Comparison of ENCODE assay signal across 8 cellular contexts in genomic region chr17:794876-795275, GRCh38. TPM values are rescaled to one million over a fixed set of nuclear protein-coding genes. Genes with fewer than 3 reads are reported as not detected.
DNase-seq lines count a peak whose midpoint lies in the region; ATAC-seq, FAIRE-seq and TF ChIP-seq lines count a peak whose summit lies in the region.

No MANE protein-coding gene starts in this region.

- no peaks in the 10 kb centered on the region for H3K9me3 ChIP-seq in testis

- H3K27me3 Mint-ChIP-seq in naive thymus-derived CD8-positive, alpha-beta T cell: no peaks in the 10 kb centered on the region

- no peaks in the 10 kb centered on the region for H3K27me3 ChIP-seq in testis

- CTCF ChIA-PET in AG04449 (lab: Yijun Ruan, JAX): interaction anchor here (0.7 to 9.3 kb wide), 19 partner anchors 9 to 263 kb away, joined by 3 to 157 read pairs (median 5); partner anchors contain the start of genes NXN and TIMM22

- H3K36me3 ChIP-seq in testis (ENCODE audit: low read depth, missing control alignments): no peaks in the 10 kb centered on the region

- peak; percentile 77 to 85 for ATAC-seq in naive thymus-derived CD8-positive, alpha-beta T cell

- peak overlapping the region in 1 of 2 donors; percentile 32 for H3K27ac ChIP-seq in testis

- H3K4me3 Mint-ChIP-seq in naive thymus-derived CD8-positive, alpha-beta T cell: no peak overlapping the region

- no peak for FAIRE-seq in H54 (lab: Jason Lieb, UNC)

- intact Hi-C loops in testis (cut with DNase I; ENCODE audit: low total_unique reads): loop anchor here (5.0 kb wide), 1 partner anchor 187 kb away; no protein-coding TSS in a partner anchor

- TF ChIP-seq POLR2A in testis (IDR thresholded peaks at IDR 0.05) (no peak), H54 (IDR thresholded peaks at IDR 0.05; ENCODE audit: low read depth, low read length) (no peak)

- peak overlapping the region in 6 of 10 donors; percentile 13 to 76 (median 33) for H3K27ac Mint-ChIP-seq in naive thymus-derived CD8-positive, alpha-beta T cell

- peak; percentile 79 for TF ChIP-seq CTCF in AG04449 (IDR thresholded peaks at IDR 0.05; ENCODE audit: insufficient read depth, low read length, missing control alignments)
- peak; percentile 63 to 84 (median 82) for TF ChIP-seq CTCF in testis (IDR thresholded peaks at IDR 0.05)

- POLR2A ChIA-PET in AG04449 (lab: Yijun Ruan, JAX): interaction anchor here (1.8 kb wide), 1 partner anchor 186 kb away, joined by 4 read pairs; no protein-coding TSS in a partner anchor
- POLR2A ChIA-PET in naive thymus-derived CD8-positive, alpha-beta T cell (lab: Charles Lee): no interaction called here

- peaks cover 0 to 24% (median 6%) of the 10 kb centered on the region in 3 donors for H3K36me3 Mint-ChIP-seq in naive thymus-derived CD8-positive, alpha-beta T cell

- H3K4me3 ChIP-seq in AG04449 (ENCODE audit: low read depth, low read length) (peak overlapping the region; percentile 3; the same call in 1 of the 2 replicates), testis (no peak overlapping the region)

- WGBS in testis, 2 donors: 25 to 35% methylated on average over 18 of the region's 18 CpGs

- no peaks in the 10 kb centered on the region for H3K9me3 Mint-ChIP-seq in naive thymus-derived CD8-positive, alpha-beta T cell

- H3K4me1 ChIP-seq in testis: peaks cover 3% of the 10 kb centered on the region

- no peak for DNase-seq in AG04449 (ENCODE audit: low read depth, low spot score)
- peak; percentile 60 for DNase-seq in GM19240 (ENCODE audit: insufficient read length, low spot score)
- DNase-seq in NCI-H82 (lab: John Stamatoyannopoulos, UW): peak; percentile 89
- peak; percentile 19 for DNase-seq in activated effector memory CD4-positive, alpha-beta T cell treated with Interleukin-2 at 50 U/mL for 16 hours
- peak; percentile 72 for DNase-seq in fibroblast of the conjunctiva (ENCODE audit: low read depth)
- DNase-seq in naive thymus-derived CD8-positive, alpha-beta T cell: peak; percentile 14 to 71 (median 31)
- peak; percentile 89 for DNase-seq in testis
- no peak for DNase-seq in H54 (ENCODE audit: insufficient read length, low spot score)

- peaks cover 5 to 10% (median 8%) of the 10 kb centered on the region in 4 donors for H3K4me1 Mint-ChIP-seq in naive thymus-derived CD8-positive, alpha-beta T cell

RNA-seq across cellular contexts. Expression of gene MRM3, which starts 12.7 kb away (rescaled TPM):
- total RNA-seq in naive thymus-derived CD8-positive, alpha-beta T cell: 10 to 100 TPM; 26.2 to 26.3 TPM
- polyA plus RNA-seq in naive thymus-derived CD8-positive, alpha-beta T cell: 10 to 100 TPM; 23.7 to 27.2 (median 23.9) TPM
- total RNA-seq in testis: 10 to 100 TPM; 26.0 to 32.6 TPM
- 33.1 TPM for polyA plus RNA-seq in testis (ENCODE audit: insufficient read depth, low read depth, low replicate concordance)

RNA-seq across cellular contexts. Expression of gene GLOD4, which starts 12.8 kb away (rescaled TPM):
- total RNA-seq in naive thymus-derived CD8-positive, alpha-beta T cell: 10 to 100 TPM; 79.9 to 89.7 TPM
- 10 to 100 TPM; 96.2 to 97.4 (median 97.2) TPM for polyA plus RNA-seq in naive thymus-derived CD8-positive, alpha-beta T cell
- 10 to 100 TPM; 55.9 to 82.8 TPM for total RNA-seq in testis
- 45.0 TPM for polyA plus RNA-seq in testis (ENCODE audit: insufficient read depth, low read depth, low replicate concordance)

RNA-seq across cellular contexts. Expression of gene GEMIN4, which starts 42.8 kb away (rescaled TPM):
- total RNA-seq in naive thymus-derived CD8-positive, alpha-beta T cell: 10 to 100 TPM; 37.8 to 41.0 TPM
- polyA plus RNA-seq in naive thymus-derived CD8-positive, alpha-beta T cell: 10 to 100 TPM; 16.6 to 35.1 (median 21.2) TPM
- 10 to 100 TPM; 64.2 to 77.4 TPM for total RNA-seq in testis
- 149 TPM for polyA plus RNA-seq in testis (ENCODE audit: insufficient read depth, low read depth, low replicate concordance)

Comparison
In these comparisons a context has a peak if more than half of its experiments do, and no peak if none do; other contexts are left out.
1. DNase-seq: peak in GM19240 (single experiment), NCI-H82 (single experiment), activated effector memory CD4-positive, alpha-beta T cell treated with Interleukin-2 at 50 U/mL for 16 hours (single experiment), fibroblast of the conjunctiva (single experiment), naive thymus-derived CD8-positive, alpha-beta T cell (10 of 10) and testis (single experiment); none in AG04449 (single experiment) and H54 (single experiment).